In genomic region chr17:43024407-43025289, GRCh38 we compare ENCODE assay signal across 8 cellular contexts. TPM values are rescaled to one million over a fixed set of nuclear protein-coding genes. Genes with fewer than 3 reads are reported as not detected.
DNase-seq lines count a peak whose midpoint lies in the region; ATAC-seq and TF ChIP-seq lines count a peak whose summit lies in the region.

A gene with protein sequence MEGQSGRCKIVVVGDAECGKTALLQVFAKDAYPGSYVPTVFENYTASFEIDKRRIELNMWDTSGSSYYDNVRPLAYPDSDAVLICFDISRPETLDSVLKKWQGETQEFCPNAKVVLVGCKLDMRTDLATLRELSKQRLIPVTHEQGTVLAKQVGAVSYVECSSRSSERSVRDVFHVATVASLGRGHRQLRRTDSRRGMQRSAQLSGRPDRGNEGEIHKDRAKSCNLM (plus strand): TSS chr17:43025231. CDS start chr17:43025348, 117 bp downstream.

- intact Hi-C loops in activated CD8-positive, alpha-beta T cell treated with anti-CD3 and anti-CD28 coated beads for 36 hours (cut with micrococcal nuclease), result loop anchor here (10.0 kb wide), 1 partner anchor 290 kb away; no protein-coding TSS in a partner anchor

- peak within 1 kb of the TSS in 1 of 2 donors; percentile 14 for H3K9ac ChIP-seq in liver (ENCODE audit: low read depth in 1 of 2, low read length in 2 of 2)

- H3K4me1 ChIP-seq in liver (ENCODE audit: control insufficient read depth in 4 of 4, insufficient read depth in 4 of 4, low read length in 3 of 4), result peaks cover 7 to 36% (median 21%) of the 10 kb centered on the region in 4 donors

- 2% methylated on average over 61 of the region's 61 CpGs for WGBS in liver

- H3K36me3 ChIP-seq in liver (ENCODE audit: control insufficient read depth in 4 of 4, insufficient read depth in 3 of 4, low read depth in 1 of 4, low read length in 3 of 4), result no peaks in the 10 kb centered on the region

- H3K4me1 Mint-ChIP-seq in activated CD8-positive, alpha-beta T cell treated with anti-CD3 and anti-CD28 coated beads for 36 hours (ENCODE audit: low read depth), result peaks cover 25% of the 10 kb centered on the region

- H3K27ac ChIP-seq in liver (ENCODE audit: low read depth in 1 of 2, low read length in 2 of 2), result peak within 1 kb of the TSS; percentile 11 to 76

- H3K27me3 ChIP-seq in liver (ENCODE audit: control insufficient read depth in 4 of 4, insufficient read depth in 4 of 4, low read length in 3 of 4), result no peaks in the 10 kb centered on the region

- H3K4me3 Mint-ChIP-seq in activated CD8-positive, alpha-beta T cell treated with anti-CD3 and anti-CD28 coated beads for 36 hours, result peak within 1 kb of the TSS; percentile 75

- POLR2A ChIA-PET in activated CD8-positive, alpha-beta T cell treated with anti-CD3 and anti-CD28 coated beads for 36 hours (lab: Charles Lee), result interaction anchor here (0.7 to 3.0 kb wide), 13 partner anchors 14 to 343 kb away, joined by 3 to 25 read pairs (median 4); partner anchors contain the start of genes IFI35, RPL27 and TMEM106A

- no peaks in the 10 kb centered on the region for H3K36me3 Mint-ChIP-seq in activated CD8-positive, alpha-beta T cell treated with anti-CD3 and anti-CD28 coated beads for 36 hours (ENCODE audit: low read depth)

- peak; percentile 93 to 95 for TF ChIP-seq RAD21 in liver (IDR thresholded peaks at IDR 0.05)

- no peaks in the 10 kb centered on the region for H3K27me3 Mint-ChIP-seq in activated CD8-positive, alpha-beta T cell treated with anti-CD3 and anti-CD28 coated beads for 36 hours

- TF ChIP-seq CTCF in activated CD8-positive, alpha-beta T cell treated with anti-CD3 and anti-CD28 coated beads for 36 hours (IDR thresholded peaks at IDR 0.05), result no peak
- peak; percentile 85 for TF ChIP-seq CTCF in liver (IDR thresholded peaks at IDR 0.05; ENCODE audit: low read depth, low read length, missing input control)

- no peaks in the 10 kb centered on the region for H3K9me3 Mint-ChIP-seq in activated CD8-positive, alpha-beta T cell treated with anti-CD3 and anti-CD28 coated beads for 36 hours

- H3K9me3 ChIP-seq in liver (ENCODE audit: control insufficient read depth in 4 of 4, low read length in 3 of 4), result no peaks in the 10 kb centered on the region

- ATAC-seq in activated CD8-positive, alpha-beta T cell treated with anti-CD3 and anti-CD28 coated beads for 36 hours, result peak; percentile 69
- no peak for ATAC-seq in HG02588 (IDR thresholded peaks at IDR 0.05; ENCODE audit: unreplicated experiment)

- CTCF ChIA-PET in activated CD8-positive, alpha-beta T cell treated with anti-CD3 and anti-CD28 coated beads for 36 hours (lab: Charles Lee), result interaction anchor here (0.7 to 1.7 kb wide), 18 partner anchors 10 to 314 kb away, joined by 3 to 8 read pairs (median 4); partner anchors contain the start of genes BRCA1 and RPL27

- H3K27ac Mint-ChIP-seq in activated CD8-positive, alpha-beta T cell treated with anti-CD3 and anti-CD28 coated beads for 36 hours, result peak within 1 kb of the TSS; percentile 53

- peak within 1 kb of the TSS; percentile 5 to 52 (median 42) for H3K4me3 ChIP-seq in liver (ENCODE audit: low read depth in 1 of 3, low read length in 3 of 3)

- peak; percentile 85 for DNase-seq in DMS153 treated with DMSO at 0.1 percent for 48 hours (lab: John Stamatoyannopoulos, UW; ENCODE audit: unreplicated experiment)
- peak; percentile 61 for DNase-seq in HK-2 (ENCODE audit: unreplicated experiment)
- peak; percentile 96 for DNase-seq in NCI-H82 (lab: John Stamatoyannopoulos, UW)
- peak; percentile 92 for DNase-seq in activated CD8-positive, alpha-beta T cell treated with anti-CD3 and anti-CD28 coated beads for 36 hours
- peak; percentile 97 for DNase-seq in ecto neural progenitor cell (ENCODE audit: low spot score)
- peak; percentile 73 for DNase-seq in stimulated activated CD4-positive, alpha-beta T cell treated with anti-CD3 and anti-CD28 coated beads, Interleukin-2, amount 100 ng/mL, for 4 hours (ENCODE audit: low read depth)

TF ChIP-seq in liver, 16 proteins besides CTCF, POLR2A, EP300 and RAD21:
- peak; percentile 17 to 36 for TF ChIP-seq HNF4A (conservative IDR thresholded peaks at IDR 0.05)
- TF ChIP-seq HNF4G (IDR thresholded peaks at IDR 0.05), result no peak
- TF ChIP-seq ZBTB33 (IDR thresholded peaks at IDR 0.05), result no peak
- peak in 1 of 2 donors; percentile 11 for TF ChIP-seq GABPA (IDR thresholded peaks at IDR 0.05 in 1 of 2, conservative IDR thresholded peaks at IDR 0.05 in 1 of 2)
- TF ChIP-seq NR2F2 (IDR thresholded peaks at IDR 0.05), result no peak
- TF ChIP-seq FOXA1 (IDR thresholded peaks at IDR 0.05), result no peak
- TF ChIP-seq YY1 (IDR thresholded peaks at IDR 0.05), result peak; percentile 6
- TF ChIP-seq REST (IDR thresholded peaks at IDR 0.05), result no peak
- peak; percentile 54 for TF ChIP-seq MAX (IDR thresholded peaks at IDR 0.05)
- peak; percentile 42 to 61 for TF ChIP-seq RXRA (IDR thresholded peaks at IDR 0.05)
- TF ChIP-seq JUND (IDR thresholded peaks at IDR 0.05), result peak; percentile 47 to 80
- peak; percentile 48 to 56 for TF ChIP-seq EGR1 (IDR thresholded peaks at IDR 0.05; ENCODE audit: low read depth in 2 of 2)
- no peak for TF ChIP-seq TAF1 (conservative IDR thresholded peaks at IDR 0.05)
- TF ChIP-seq, protein P1, sequence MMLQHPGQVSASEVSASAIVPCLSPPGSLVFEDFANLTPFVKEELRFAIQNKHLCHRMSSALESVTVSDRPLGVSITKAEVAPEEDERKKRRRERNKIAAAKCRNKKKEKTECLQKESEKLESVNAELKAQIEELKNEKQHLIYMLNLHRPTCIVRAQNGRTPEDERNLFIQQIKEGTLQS (IDR thresholded peaks at IDR 0.05), result no peak
- no peak for TF ChIP-seq FOXA2 (IDR thresholded peaks at IDR 0.05)
- TF ChIP-seq SP1 (IDR thresholded peaks at IDR 0.05), result peak; percentile 56

RNA-seq across cellular contexts. Expression of the gene that starts here (rescaled TPM):
- total RNA-seq in activated CD8-positive, alpha-beta T cell treated with anti-CD3 and anti-CD28 coated beads for 36 hours, result not detected
- total RNA-seq in liver, result 1 to 10 TPM; 1.9 to 2.8 TPM
- 1 to 10 TPM; 2.1 to 2.4 TPM for polyA plus RNA-seq in liver

Comparison
In these comparisons a context has a peak if more than half of its experiments do, and no peak if none do; other contexts are left out.
1. Peak in DNase-seq and ATAC-seq in activated CD8-positive, alpha-beta T cell treated with anti-CD3 and anti-CD28 coated beads for 36 hours; RNA of the gene not detected or under 1 TPM.